Comparison of ENCODE assay signal across 1 cellular context in genomic region chr1:1215266-1215676, GRCh38.
TF ChIP-seq lines count a peak whose summit lies in the region.

No MANE protein-coding gene starts in this region.

TF ChIP-seq in IMR-90, 13 proteins besides CTCF, POLR2A, EP300 and RAD21:
- TF ChIP-seq SMC3 (IDR thresholded peaks at IDR 0.05; ENCODE audit: low read depth, low read length) (no peak), MAFK (IDR thresholded peaks at IDR 0.05; ENCODE audit: low read depth, low read length) (no peak), CEBPB (IDR thresholded peaks at IDR 0.05; ENCODE audit: low read depth, low read length) (no peak), ELK1 (IDR thresholded peaks at IDR 0.05; ENCODE audit: borderline replicate concordance, low read depth, low read length) (no peak), CHD1 (IDR thresholded peaks at IDR 0.05; ENCODE audit: low read depth, low read length) (no peak), RCOR1 (IDR thresholded peaks at IDR 0.05; ENCODE audit: insufficient replicate concordance, low read length) (no peak), USF2 (IDR thresholded peaks at IDR 0.05; ENCODE audit: low read depth, low read length) (no peak), MXI1 (IDR thresholded peaks at IDR 0.05; ENCODE audit: borderline replicate concordance, low read depth, low read length) (no peak), FOS (IDR thresholded peaks at IDR 0.05; ENCODE audit: low read depth, low read length) (no peak), MAZ (IDR thresholded peaks at IDR 0.05; ENCODE audit: borderline replicate concordance, low read depth, low read length) (no peak), RFX5 (IDR thresholded peaks at IDR 0.05; ENCODE audit: low read depth, low read length) (no peak), BHLHE40 (IDR thresholded peaks at IDR 0.05; ENCODE audit: low read depth, low read length) (no peak)
